ENCODE assay signal across 1 cellular context in the genomic region with DNA sequence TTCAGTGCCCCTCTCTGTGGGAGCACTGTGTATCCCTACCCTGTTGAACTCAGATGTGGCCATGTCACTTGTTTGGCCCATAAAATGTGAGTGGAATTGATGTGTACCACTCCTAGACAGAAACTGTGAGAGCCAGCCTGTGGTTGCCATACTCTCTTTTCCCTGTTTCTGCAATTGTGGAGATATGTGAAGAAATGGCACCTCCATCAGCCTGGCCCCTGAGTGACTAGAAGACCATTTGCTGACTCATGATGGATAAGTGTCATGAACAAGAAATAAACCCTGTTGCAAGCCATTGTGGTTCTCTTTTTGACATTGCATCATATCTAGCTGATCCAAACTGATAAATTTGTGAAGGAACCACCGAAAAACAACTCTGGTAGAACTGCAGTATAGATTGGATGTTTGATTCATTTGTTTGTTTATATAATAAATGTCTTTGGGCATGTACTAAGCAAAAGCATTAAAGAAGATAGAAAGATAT.
TF ChIP-seq lines count a peak whose summit lies in the region.

No MANE protein-coding gene starts in this region.

TF ChIP-seq in K562, 482 proteins besides CTCF, POLR2A, EP300 and RAD21 (continued from another document and continues in another):
- TF ChIP-seq, protein P1, sequence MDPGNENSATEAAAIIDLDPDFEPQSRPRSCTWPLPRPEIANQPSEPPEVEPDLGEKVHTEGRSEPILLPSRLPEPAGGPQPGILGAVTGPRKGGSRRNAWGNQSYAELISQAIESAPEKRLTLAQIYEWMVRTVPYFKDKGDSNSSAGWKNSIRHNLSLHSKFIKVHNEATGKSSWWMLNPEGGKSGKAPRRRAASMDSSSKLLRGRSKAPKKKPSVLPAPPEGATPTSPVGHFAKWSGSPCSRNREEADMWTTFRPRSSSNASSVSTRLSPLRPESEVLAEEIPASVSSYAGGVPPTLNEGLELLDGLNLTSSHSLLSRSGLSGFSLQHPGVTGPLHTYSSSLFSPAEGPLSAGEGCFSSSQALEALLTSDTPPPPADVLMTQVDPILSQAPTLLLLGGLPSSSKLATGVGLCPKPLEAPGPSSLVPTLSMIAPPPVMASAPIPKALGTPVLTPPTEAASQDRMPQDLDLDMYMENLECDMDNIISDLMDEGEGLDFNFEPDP (CRISPR knock-in tag; IDR thresholded peaks at IDR 0.05) = no peak
- peak; percentile 62; the same call in 1 of the 2 replicates for TF ChIP-seq MTA1 (IDR thresholded peaks at IDR 0.05; ENCODE audit: borderline replicate concordance)
- TF ChIP-seq BRF1 (IDR thresholded peaks at IDR 0.05; ENCODE audit: borderline replicate concordance, extremely low read depth, insufficient read length) = no peak
- TF ChIP-seq ZFPM2 (CRISPR knock-in tag; IDR thresholded peaks at IDR 0.05) = no peak
- no peak for TF ChIP-seq PRDM10 (IDR thresholded peaks at IDR 0.05; ENCODE audit: partially characterized antibody)
- TF ChIP-seq, protein P2, sequence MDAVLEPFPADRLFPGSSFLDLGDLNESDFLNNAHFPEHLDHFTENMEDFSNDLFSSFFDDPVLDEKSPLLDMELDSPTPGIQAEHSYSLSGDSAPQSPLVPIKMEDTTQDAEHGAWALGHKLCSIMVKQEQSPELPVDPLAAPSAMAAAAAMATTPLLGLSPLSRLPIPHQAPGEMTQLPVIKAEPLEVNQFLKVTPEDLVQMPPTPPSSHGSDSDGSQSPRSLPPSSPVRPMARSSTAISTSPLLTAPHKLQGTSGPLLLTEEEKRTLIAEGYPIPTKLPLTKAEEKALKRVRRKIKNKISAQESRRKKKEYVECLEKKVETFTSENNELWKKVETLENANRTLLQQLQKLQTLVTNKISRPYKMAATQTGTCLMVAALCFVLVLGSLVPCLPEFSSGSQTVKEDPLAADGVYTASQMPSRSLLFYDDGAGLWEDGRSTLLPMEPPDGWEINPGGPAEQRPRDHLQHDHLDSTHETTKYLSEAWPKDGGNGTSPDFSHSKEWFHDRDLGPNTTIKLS (IDR thresholded peaks at IDR 0.05; ENCODE audit: borderline replicate concordance, low read depth) = no peak
- TF ChIP-seq PKNOX1 (IDR thresholded peaks at IDR 0.05) = peak; percentile 86
- TF ChIP-seq HES1 (IDR thresholded peaks at IDR 0.05; ENCODE audit: low read depth) = no peak
- TF ChIP-seq ZBTB2 (IDR thresholded peaks at IDR 0.05) = no peak
- TF ChIP-seq, protein P3, sequence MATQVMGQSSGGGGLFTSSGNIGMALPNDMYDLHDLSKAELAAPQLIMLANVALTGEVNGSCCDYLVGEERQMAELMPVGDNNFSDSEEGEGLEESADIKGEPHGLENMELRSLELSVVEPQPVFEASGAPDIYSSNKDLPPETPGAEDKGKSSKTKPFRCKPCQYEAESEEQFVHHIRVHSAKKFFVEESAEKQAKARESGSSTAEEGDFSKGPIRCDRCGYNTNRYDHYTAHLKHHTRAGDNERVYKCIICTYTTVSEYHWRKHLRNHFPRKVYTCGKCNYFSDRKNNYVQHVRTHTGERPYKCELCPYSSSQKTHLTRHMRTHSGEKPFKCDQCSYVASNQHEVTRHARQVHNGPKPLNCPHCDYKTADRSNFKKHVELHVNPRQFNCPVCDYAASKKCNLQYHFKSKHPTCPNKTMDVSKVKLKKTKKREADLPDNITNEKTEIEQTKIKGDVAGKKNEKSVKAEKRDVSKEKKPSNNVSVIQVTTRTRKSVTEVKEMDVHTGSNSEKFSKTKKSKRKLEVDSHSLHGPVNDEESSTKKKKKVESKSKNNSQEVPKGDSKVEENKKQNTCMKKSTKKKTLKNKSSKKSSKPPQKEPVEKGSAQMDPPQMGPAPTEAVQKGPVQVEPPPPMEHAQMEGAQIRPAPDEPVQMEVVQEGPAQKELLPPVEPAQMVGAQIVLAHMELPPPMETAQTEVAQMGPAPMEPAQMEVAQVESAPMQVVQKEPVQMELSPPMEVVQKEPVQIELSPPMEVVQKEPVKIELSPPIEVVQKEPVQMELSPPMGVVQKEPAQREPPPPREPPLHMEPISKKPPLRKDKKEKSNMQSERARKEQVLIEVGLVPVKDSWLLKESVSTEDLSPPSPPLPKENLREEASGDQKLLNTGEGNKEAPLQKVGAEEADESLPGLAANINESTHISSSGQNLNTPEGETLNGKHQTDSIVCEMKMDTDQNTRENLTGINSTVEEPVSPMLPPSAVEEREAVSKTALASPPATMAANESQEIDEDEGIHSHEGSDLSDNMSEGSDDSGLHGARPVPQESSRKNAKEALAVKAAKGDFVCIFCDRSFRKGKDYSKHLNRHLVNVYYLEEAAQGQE (CRISPR knock-in tag; IDR thresholded peaks at IDR 0.05; ENCODE audit: low read depth) = no peak
- TF ChIP-seq EWSR1 (IDR thresholded peaks at IDR 0.05; ENCODE audit: borderline replicate concordance, low read depth, partially characterized antibody) = no peak
- TF ChIP-seq ZC3H4 (CRISPR knock-in tag; IDR thresholded peaks at IDR 0.05; ENCODE audit: borderline replicate concordance) = no peak
- no peak for TF ChIP-seq TSHZ1 (CRISPR knock-in tag; IDR thresholded peaks at IDR 0.05)
- no peak for TF ChIP-seq KLF10 (CRISPR knock-in tag; IDR thresholded peaks at IDR 0.05)
- TF ChIP-seq, protein P4, sequence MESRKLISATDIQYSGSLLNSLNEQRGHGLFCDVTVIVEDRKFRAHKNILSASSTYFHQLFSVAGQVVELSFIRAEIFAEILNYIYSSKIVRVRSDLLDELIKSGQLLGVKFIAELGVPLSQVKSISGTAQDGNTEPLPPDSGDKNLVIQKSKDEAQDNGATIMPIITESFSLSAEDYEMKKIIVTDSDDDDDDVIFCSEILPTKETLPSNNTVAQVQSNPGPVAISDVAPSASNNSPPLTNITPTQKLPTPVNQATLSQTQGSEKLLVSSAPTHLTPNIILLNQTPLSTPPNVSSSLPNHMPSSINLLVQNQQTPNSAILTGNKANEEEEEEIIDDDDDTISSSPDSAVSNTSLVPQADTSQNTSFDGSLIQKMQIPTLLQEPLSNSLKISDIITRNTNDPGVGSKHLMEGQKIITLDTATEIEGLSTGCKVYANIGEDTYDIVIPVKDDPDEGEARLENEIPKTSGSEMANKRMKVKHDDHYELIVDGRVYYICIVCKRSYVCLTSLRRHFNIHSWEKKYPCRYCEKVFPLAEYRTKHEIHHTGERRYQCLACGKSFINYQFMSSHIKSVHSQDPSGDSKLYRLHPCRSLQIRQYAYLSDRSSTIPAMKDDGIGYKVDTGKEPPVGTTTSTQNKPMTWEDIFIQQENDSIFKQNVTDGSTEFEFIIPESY (CRISPR knock-in tag; IDR thresholded peaks at IDR 0.05) = no peak
- TF ChIP-seq BDP1 (IDR thresholded peaks at IDR 0.05; ENCODE audit: insufficient read depth, insufficient read length) = no peak
- no peak for TF ChIP-seq SETDB1 (IDR thresholded peaks at IDR 0.05; ENCODE audit: low read length)
- no peak for TF ChIP-seq MTF1 (CRISPR knock-in tag; IDR thresholded peaks at IDR 0.05; ENCODE audit: borderline replicate concordance)
- TF ChIP-seq ATF7 (IDR thresholded peaks at IDR 0.05) = peak; percentile 93
- TF ChIP-seq COPS2 (conservative IDR thresholded peaks at IDR 0.05) = no peak
- 0 out of 2 replicates have a peak, but pooled peaks have one; percentile 38 for TF ChIP-seq GABPB1 (CRISPR knock-in tag; IDR thresholded peaks at IDR 0.05)
- peak; percentile 64 for TF ChIP-seq NFRKB (IDR thresholded peaks at IDR 0.05; ENCODE audit: low read depth)
- peak; percentile 99 for TF ChIP-seq ATF3 (IDR thresholded peaks at IDR 0.05)
- no peak for TF ChIP-seq ATF3 (CRISPR knock-in tag; conservative IDR thresholded peaks at IDR 0.05)
- TF ChIP-seq CAMTA2 (CRISPR knock-in tag; conservative IDR thresholded peaks at IDR 0.05) = no peak
- no peak for TF ChIP-seq USF1 (CRISPR knock-in tag; IDR thresholded peaks at IDR 0.05)
- no peak for TF ChIP-seq RBM39 (optimal IDR thresholded peaks at IDR 0.05; ENCODE audit: low read depth, low read length)
